In the genomic region with DNA sequence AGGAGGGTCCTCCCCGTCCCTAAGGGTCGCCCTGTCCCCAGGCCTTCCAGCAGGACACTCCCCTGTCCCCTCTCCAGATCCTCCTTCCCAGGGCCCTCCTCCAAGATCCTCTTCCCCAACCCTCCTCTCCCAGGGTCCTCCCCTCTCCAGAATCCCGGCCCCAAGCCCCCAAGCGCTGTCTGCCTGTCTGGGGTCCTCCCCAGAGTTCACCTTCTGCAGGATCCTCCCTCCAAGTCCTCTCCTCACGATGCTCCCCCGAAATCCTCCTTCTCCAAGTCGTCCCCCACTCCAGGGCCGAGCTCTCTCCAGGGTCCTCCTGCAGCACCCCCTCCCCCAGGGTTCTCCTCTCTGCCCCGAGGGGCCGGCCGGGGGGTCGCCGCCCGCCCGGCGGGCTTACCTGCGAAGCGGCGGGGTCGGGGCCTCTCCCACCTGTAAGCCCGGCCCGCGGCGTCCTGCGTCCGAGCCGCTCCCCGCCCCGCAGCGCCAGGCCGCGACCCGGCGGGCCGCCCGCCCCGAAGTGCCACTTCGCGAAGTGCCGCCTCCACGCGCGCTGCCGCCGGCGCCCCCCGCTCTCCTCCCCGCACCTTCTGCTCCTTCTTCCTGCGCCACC, we compare ENCODE assay signal across 8 cellular contexts. TPM values are rescaled to one million over a fixed set of nuclear protein-coding genes. Genes with fewer than 3 reads are reported as not detected.
DNase-seq lines count a peak whose midpoint lies in the region; ATAC-seq and TF ChIP-seq lines count a peak whose summit lies in the region.

No MANE protein-coding gene starts in this region.

- no peak for TF ChIP-seq CTCF in gastroesophageal sphincter (IDR thresholded peaks at IDR 0.05)
- no peak for TF ChIP-seq CTCF in psoas muscle (IDR thresholded peaks at IDR 0.05)

- peak; percentile 59 for ATAC-seq in SK-N-SH treated with all-trans-retinoic acid at 6 μM for 48 hours
- ATAC-seq in gastroesophageal sphincter, result peak; percentile 35
- ATAC-seq in psoas muscle, result peak; percentile 4 to 15 (median 10)
- ATAC-seq in HG03469 (IDR thresholded peaks at IDR 0.05; ENCODE audit: unreplicated experiment), result no peak

- WGBS in gastroesophageal sphincter (ENCODE audit: low coverage in 1 of 2), 2 donors, result 4 to 8% methylated on average over 2 to 8 of the region's 49 CpGs
- WGBS in psoas muscle, 3 donors, result 5 to 9% (median 5%) methylated on average over 20 to 49 of the region's 49 CpGs

- TF ChIP-seq POLR2A in gastroesophageal sphincter (IDR thresholded peaks at IDR 0.05), result no peak

- intact Hi-C loops in activated naive CD4-positive, alpha-beta T cell treated with anti-CD3 and anti-CD28 coated beads for 36 hours (cut with micrococcal nuclease), result loop anchor here (5.0 to 10.0 kb wide), 2 partner anchors 188 to 451 kb away; a partner anchor contains a TSS
- intact Hi-C loops in psoas muscle (cut with DNase I), result no loop called here

- H3K27ac Mint-ChIP-seq in activated naive CD4-positive, alpha-beta T cell treated with anti-CD3 and anti-CD28 coated beads for 36 hours, result no peak overlapping the region

- peak overlapping the region in 3 of 4 donors; percentile 64 to 83 (median 65) for H3K27ac ChIP-seq in gastroesophageal sphincter
- no peak overlapping the region for H3K27ac ChIP-seq in psoas muscle

- H3K9me3 ChIP-seq in gastroesophageal sphincter (no peaks in the 10 kb centered on the region), psoas muscle (no peaks in the 10 kb centered on the region)

- peaks cover 0 to 61% (median 30%) of the 10 kb centered on the region in 3 donors for H3K4me1 ChIP-seq in gastroesophageal sphincter
- peaks cover 23% of the 10 kb centered on the region for H3K4me1 ChIP-seq in psoas muscle

- H3K4me3 ChIP-seq in gastroesophageal sphincter, result peak overlapping the region; percentile 68 to 70
- peak overlapping the region; percentile 70 for H3K4me3 ChIP-seq in psoas muscle

- TF ChIP-seq EP300 in gastroesophageal sphincter (IDR thresholded peaks at IDR 0.05), result no peak

- peak overlapping the region; percentile 63 for H3K4me3 Mint-ChIP-seq in activated naive CD4-positive, alpha-beta T cell treated with anti-CD3 and anti-CD28 coated beads for 36 hours

- H3K27me3 Mint-ChIP-seq in activated naive CD4-positive, alpha-beta T cell treated with anti-CD3 and anti-CD28 coated beads for 36 hours (ENCODE audit: low read depth), result peaks cover 19% of the 10 kb centered on the region

- H3K36me3 ChIP-seq in gastroesophageal sphincter, result peaks cover 0 to 25% of the 10 kb centered on the region in 2 donors
- no peaks in the 10 kb centered on the region for H3K36me3 ChIP-seq in psoas muscle (ENCODE audit: insufficient read depth in 1 of 2, low read depth in 1 of 2)

- no peaks in the 10 kb centered on the region for H3K9me3 Mint-ChIP-seq in activated naive CD4-positive, alpha-beta T cell treated with anti-CD3 and anti-CD28 coated beads for 36 hours

- H3K36me3 Mint-ChIP-seq in activated naive CD4-positive, alpha-beta T cell treated with anti-CD3 and anti-CD28 coated beads for 36 hours (ENCODE audit: low read depth), result no peaks in the 10 kb centered on the region

- CTCF ChIA-PET in activated naive CD4-positive, alpha-beta T cell treated with anti-CD3 and anti-CD28 coated beads for 36 hours (lab: Charles Lee), result no interaction called here

- H3K27me3 ChIP-seq in gastroesophageal sphincter, result peaks cover 11% of the 10 kb centered on the region
- peaks cover 0 to 8% (median 0%) of the 10 kb centered on the region in 3 donors for H3K27me3 ChIP-seq in psoas muscle (ENCODE audit: insufficient read depth in 3 of 3, low read length in 2 of 3)

- peaks cover 15% of the 10 kb centered on the region for H3K4me1 Mint-ChIP-seq in activated naive CD4-positive, alpha-beta T cell treated with anti-CD3 and anti-CD28 coated beads for 36 hours (ENCODE audit: low read depth)

- DNase-seq in activated naive CD4-positive, alpha-beta T cell treated with anti-CD3 and anti-CD28 coated beads for 36 hours, result no peak
- no peak for DNase-seq in activated naive CD4-positive, alpha-beta T cell treated with anti-CD3 and anti-CD28 coated beads, Interleukin-2, amount 50 U/mL, for 16 hours
- DNase-seq in psoas muscle (no peak), SW480 (ENCODE audit: low spot score) (no peak), NCI-H1105 treated with DMSO at 0.1 percent for 48 hours (lab: John Stamatoyannopoulos, UW) (no peak)

TF ChIP-seq in SK-N-SH treated with all-trans-retinoic acid at 6 μM for 48 hours, 23 proteins besides CTCF, POLR2A, EP300 and RAD21:
- TF ChIP-seq ZFP3 (CRISPR knock-in tag; IDR thresholded peaks at IDR 0.05), result no peak
- TF ChIP-seq CSDC2 (CRISPR knock-in tag; IDR thresholded peaks at IDR 0.05), result no peak
- TF ChIP-seq ZNF8 (CRISPR knock-in tag; IDR thresholded peaks at IDR 0.05), result no peak
- no peak for TF ChIP-seq RARB (CRISPR knock-in tag; IDR thresholded peaks at IDR 0.05)
- TF ChIP-seq TCF4 (CRISPR knock-in tag; IDR thresholded peaks at IDR 0.05; ENCODE audit: borderline replicate concordance), result no peak
- TF ChIP-seq ZNF565 (CRISPR knock-in tag; conservative IDR thresholded peaks at IDR 0.05; ENCODE audit: low read depth), result no peak
- TF ChIP-seq PPARA (CRISPR knock-in tag; IDR thresholded peaks at IDR 0.05; ENCODE audit: borderline replicate concordance), result no peak
- TF ChIP-seq, protein P1, sequence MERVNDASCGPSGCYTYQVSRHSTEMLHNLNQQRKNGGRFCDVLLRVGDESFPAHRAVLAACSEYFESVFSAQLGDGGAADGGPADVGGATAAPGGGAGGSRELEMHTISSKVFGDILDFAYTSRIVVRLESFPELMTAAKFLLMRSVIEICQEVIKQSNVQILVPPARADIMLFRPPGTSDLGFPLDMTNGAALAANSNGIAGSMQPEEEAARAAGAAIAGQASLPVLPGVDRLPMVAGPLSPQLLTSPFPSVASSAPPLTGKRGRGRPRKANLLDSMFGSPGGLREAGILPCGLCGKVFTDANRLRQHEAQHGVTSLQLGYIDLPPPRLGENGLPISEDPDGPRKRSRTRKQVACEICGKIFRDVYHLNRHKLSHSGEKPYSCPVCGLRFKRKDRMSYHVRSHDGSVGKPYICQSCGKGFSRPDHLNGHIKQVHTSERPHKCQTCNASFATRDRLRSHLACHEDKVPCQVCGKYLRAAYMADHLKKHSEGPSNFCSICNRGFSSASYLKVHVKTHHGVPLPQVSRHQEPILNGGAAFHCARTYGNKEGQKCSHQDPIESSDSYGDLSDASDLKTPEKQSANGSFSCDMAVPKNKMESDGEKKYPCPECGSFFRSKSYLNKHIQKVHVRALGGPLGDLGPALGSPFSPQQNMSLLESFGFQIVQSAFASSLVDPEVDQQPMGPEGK (CRISPR knock-in tag; IDR thresholded peaks at IDR 0.05; ENCODE audit: borderline replicate concordance), result no peak
- TF ChIP-seq, protein P2, sequence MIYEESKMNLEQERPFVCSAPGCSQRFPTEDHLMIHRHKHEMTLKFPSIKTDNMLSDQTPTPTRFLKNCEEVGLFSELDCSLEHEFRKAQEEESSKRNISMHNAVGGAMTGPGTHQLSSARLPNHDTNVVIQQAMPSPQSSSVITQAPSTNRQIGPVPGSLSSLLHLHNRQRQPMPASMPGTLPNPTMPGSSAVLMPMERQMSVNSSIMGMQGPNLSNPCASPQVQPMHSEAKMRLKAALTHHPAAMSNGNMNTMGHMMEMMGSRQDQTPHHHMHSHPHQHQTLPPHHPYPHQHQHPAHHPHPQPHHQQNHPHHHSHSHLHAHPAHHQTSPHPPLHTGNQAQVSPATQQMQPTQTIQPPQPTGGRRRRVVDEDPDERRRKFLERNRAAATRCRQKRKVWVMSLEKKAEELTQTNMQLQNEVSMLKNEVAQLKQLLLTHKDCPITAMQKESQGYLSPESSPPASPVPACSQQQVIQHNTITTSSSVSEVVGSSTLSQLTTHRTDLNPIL (CRISPR knock-in tag; IDR thresholded peaks at IDR 0.05; ENCODE audit: low read depth), result no peak
- TF ChIP-seq ZNF70 (CRISPR knock-in tag; IDR thresholded peaks at IDR 0.05), result no peak
- TF ChIP-seq TOX (CRISPR knock-in tag; IDR thresholded peaks at IDR 0.05; ENCODE audit: borderline replicate concordance), result no peak
- TF ChIP-seq SNAI2 (CRISPR knock-in tag; IDR thresholded peaks at IDR 0.05), result no peak

RNA-seq across cellular contexts. Expression of a gene that starts 0.7 kb away (rescaled TPM):
- 1 to 10 TPM; 3.9 to 4.2 TPM for total RNA-seq in activated naive CD4-positive, alpha-beta T cell treated with anti-CD3 and anti-CD28 coated beads for 36 hours
- total RNA-seq in gastroesophageal sphincter (10 to 100 TPM; 32.7 to 54.9 (median 40.6) TPM), psoas muscle (10 to 100 TPM in 2 of 4 donors, 1 to 10 TPM in 2; 4.7 to 28.9 (median 10.0) TPM)
- 10 to 100 TPM in 1 of 3 donors, 1 to 10 TPM in 2; 3.9 to 13.5 (median 6.5) TPM for polyA plus RNA-seq in psoas muscle

RNA-seq across cellular contexts. Expression of a gene that starts 42.6 kb away (rescaled TPM):
- total RNA-seq in activated naive CD4-positive, alpha-beta T cell treated with anti-CD3 and anti-CD28 coated beads for 36 hours, result 10 to 100 TPM; 10.1 to 10.6 TPM
- total RNA-seq in gastroesophageal sphincter, result 10 to 100 TPM; 17.6 to 26.0 (median 19.0) TPM
- 10 to 100 TPM; 32.0 to 36.9 (median 33.6) TPM for total RNA-seq in psoas muscle
- polyA plus RNA-seq in psoas muscle, result 10 to 100 TPM; 38.3 to 53.2 (median 45.6) TPM
